Comparison of ENCODE assay signal across 16 cellular contexts in genomic region chr5:53874409-53874808, GRCh38.
DNase-seq lines count a peak whose midpoint lies in the region; ATAC-seq, FAIRE-seq and TF ChIP-seq lines count a peak whose summit lies in the region.
"Had no signal": no experiment of that assay in that cellular context is flagged by ENCODE, and none has a peak within 500 bp of the region (broad histone marks: within the 10 kb centered on the region; RNA-seq: fewer than 3 reads in every experiment).

No MANE protein-coding gene starts in this region.

- FAIRE-seq in urothelium cell line (lab: Jason Lieb, UNC) (no peak), D721Med (lab: Jason Lieb, UNC) (no peak)
- FAIRE-seq: islet of Langerhans had no signal

- H3K4me3 Mint-ChIP-seq in MCF 10A (ENCODE audit: unreplicated experiment) (no peak overlapping the region), T-helper 17 cell (no peak overlapping the region)
- H3K4me3 Mint-ChIP-seq: activated naive CD8-positive, alpha-beta T cell treated with anti-CD3 and anti-CD28 coated beads, Interleukin-2, amount 50 U/mL, for 24 hours had no signal

- dilution Hi-C loops in mammary epithelial cell (cut with HindIII; ENCODE audit: low sequenced_read_pairs) = no loop called here

- no peak overlapping the region for H3K27ac ChIP-seq in mammary epithelial cell (ENCODE audit: insufficient read depth, low read depth, low read length)
- H3K27ac ChIP-seq: SK-N-MC, thoracic aorta had no signal

- no peaks in the 10 kb centered on the region for H3K36me3 ChIP-seq in mammary epithelial cell (ENCODE audit: insufficient read depth, low read length)
- H3K36me3 ChIP-seq: BE2C, thoracic aorta had no signal

- H3K27ac Mint-ChIP-seq in MCF 10A (ENCODE audit: low read depth, unreplicated experiment) (no peak overlapping the region), T-helper 17 cell (no peak overlapping the region)
- H3K27ac Mint-ChIP-seq: activated naive CD8-positive, alpha-beta T cell treated with anti-CD3 and anti-CD28 coated beads, Interleukin-2, amount 50 U/mL, for 24 hours had no signal

- H3K79me2 ChIP-seq in mammary epithelial cell (ENCODE audit: insufficient read depth, low read length) = no peaks in the 10 kb centered on the region

- no peak for TF ChIP-seq POLR2A in erythroblast (IDR thresholded peaks at IDR 0.05; ENCODE audit: low read length)

- no peak overlapping the region for H3K9ac ChIP-seq in mammary epithelial cell (ENCODE audit: insufficient read depth, low read length)

- no peak for ATAC-seq in T-helper 17 cell
- no peak for ATAC-seq in HG03108 (IDR thresholded peaks at IDR 0.05; ENCODE audit: unreplicated experiment)
- ATAC-seq: activated naive CD8-positive, alpha-beta T cell treated with anti-CD3 and anti-CD28 coated beads, Interleukin-2, amount 50 U/mL, for 24 hours had no signal

- POLR2A ChIA-PET in MCF 10A (lab: Yijun Ruan, JAX) = interaction anchor here (1.1 kb wide), 1 partner anchor 10 kb away, joined by 4 read pairs; no protein-coding TSS in a partner anchor

- no peaks in the 10 kb centered on the region for H3K9me3 Mint-ChIP-seq in MCF 10A (ENCODE audit: unreplicated experiment)

- TF ChIP-seq CTCF in MCF 10A (IDR thresholded peaks at IDR 0.05; ENCODE audit: unreplicated experiment) = no peak
- no peak for TF ChIP-seq CTCF in mammary epithelial cell (conservative IDR thresholded peaks at IDR 0.05 in 1 of 2, IDR thresholded peaks at IDR 0.05 in 1 of 2; ENCODE audit: extremely low read depth in 1 of 2, insufficient read depth in 1 of 2, low read depth in 1 of 2, low read length in 2 of 2)
- no peak for TF ChIP-seq CTCF in D721Med (IDR thresholded peaks at IDR 0.05; ENCODE audit: insufficient read depth, missing control alignments)

- H3K4me1 ChIP-seq in mammary epithelial cell (ENCODE audit: insufficient read depth, low read length) = no peaks in the 10 kb centered on the region
- H3K4me1 ChIP-seq: BE2C had no signal

- H3K27me3 ChIP-seq in mammary epithelial cell (ENCODE audit: insufficient read depth, low read length) = no peaks in the 10 kb centered on the region
- H3K27me3 ChIP-seq: BE2C had no signal

- no peak overlapping the region for H2AFZ ChIP-seq in mammary epithelial cell (ENCODE audit: low read depth, low read length)

- CTCF ChIA-PET in MCF 10A (lab: Yijun Ruan, JAX) (no interaction called here), mammary epithelial cell (lab: Charles Lee; ENCODE audit: low non-redundant PET) (no interaction called here)

- H3K4me3 ChIP-seq in mammary epithelial cell (replicated peaks in 1 of 3; ENCODE audit: insufficient read depth in 1 of 3, low read depth in 2 of 3, low read length in 3 of 3) = no peak overlapping the region
- H3K4me3 ChIP-seq: SK-N-MC, thoracic aorta had no signal

- BruUV-seq in MCF 10A (replicated peaks; lab: Mats Ljungman, UMichigan) = no TSS peak
- BruUV-seq in mammary epithelial cell (replicated peaks; lab: Mats Ljungman, UMichigan) = no TSS peak

- H3K4me1 Mint-ChIP-seq in MCF 10A (ENCODE audit: insufficient read depth, unreplicated experiment) (no peaks in the 10 kb centered on the region), T-helper 17 cell (no peaks in the 10 kb centered on the region)
- H3K4me1 Mint-ChIP-seq: activated naive CD8-positive, alpha-beta T cell treated with anti-CD3 and anti-CD28 coated beads, Interleukin-2, amount 50 U/mL, for 24 hours had no signal

- intact Hi-C loops in MCF 10A (cut with micrococcal nuclease) = loop anchor here (5.0 kb wide), 1 partner anchor 343 kb away; no protein-coding TSS in a partner anchor
- intact Hi-C loops in mammary epithelial cell (cut with micrococcal nuclease) = no loop called here

- DNase-seq in MCF 10A (ENCODE audit: unreplicated experiment) (peak; percentile 43), mammary epithelial cell (no peak), NCI-H2029 treated with DMSO at 0.1 percent for 48 hours (lab: John Stamatoyannopoulos, UW) (peak; percentile 43), erythroblast (lab: John Stamatoyannopoulos, UW) (peak; percentile 37 to 49), urothelium cell line (ENCODE audit: low spot score) (peak; percentile 10), T-helper 17 cell (no peak), D721Med (ENCODE audit: insufficient read length, low spot score) (no peak)
- DNase-seq: activated CD8-positive, alpha-beta memory T cell treated with anti-CD3 and anti-CD28 coated beads for 24 hours; activated naive CD8-positive, alpha-beta T cell treated with anti-CD3 and anti-CD28 coated beads, Interleukin-2, amount 50 U/mL, for 24 hours; BE2C; effector memory CD4-positive, alpha-beta T cell; occipital lobe had no signal

- no peaks in the 10 kb centered on the region for H3K9me3 ChIP-seq in mammary epithelial cell (replicated peaks; ENCODE audit: insufficient read depth, low read length)
- no peaks in the 10 kb centered on the region for H3K9me3 ChIP-seq in T-helper 17 cell (ENCODE audit: control insufficient read depth, low read length, poor library complexity, severe bottlenecking)
- H3K9me3 ChIP-seq: BE2C, thoracic aorta had no signal

- H3K36me3 Mint-ChIP-seq in MCF 10A (ENCODE audit: insufficient read depth, unreplicated experiment) (peaks cover 8% of the 10 kb centered on the region), T-helper 17 cell (ENCODE audit: low read depth) (no peaks in the 10 kb centered on the region)

- no peaks in the 10 kb centered on the region for H4K20me1 ChIP-seq in mammary epithelial cell (ENCODE audit: insufficient read depth, low read length)

- WGBS in mammary epithelial cell (ENCODE audit: low coverage, missing lambda C conversion rate) = 0% methylated on average over 1 of the region's 1 CpG

- H3K4me2 ChIP-seq in mammary epithelial cell (ENCODE audit: insufficient read depth, low read depth, low read length) = no peak overlapping the region

- in situ Hi-C loops in mammary epithelial cell (cut with MboI; ENCODE audit: low sequenced_read_pairs in 2 of 2) = no loop called here

- H3K27me3 Mint-ChIP-seq in MCF 10A (ENCODE audit: insufficient read depth, unreplicated experiment) (no peaks in the 10 kb centered on the region), T-helper 17 cell (no peaks in the 10 kb centered on the region)
- H3K27me3 Mint-ChIP-seq: activated naive CD8-positive, alpha-beta T cell treated with anti-CD3 and anti-CD28 coated beads, Interleukin-2, amount 50 U/mL, for 24 hours had no signal

Comparison
In these comparisons a context has a peak if more than half of its experiments do, and no peak if none do; other contexts are left out.
1. DNase-seq: peak in MCF 10A (single experiment), NCI-H2029 treated with DMSO at 0.1 percent for 48 hours (single experiment), erythroblast (2 of 2) and urothelium cell line (single experiment); none in mammary epithelial cell (single experiment), T-helper 17 cell (0 of 3) and D721Med (single experiment).